Comparison of ENCODE assay signal across 13 cellular contexts in genomic region chr13:48158915-48159314, GRCh38.
DNase-seq lines count a peak whose midpoint lies in the region; ATAC-seq and TF ChIP-seq lines count a peak whose summit lies in the region.
"Had no signal": no experiment of that assay in that cellular context is flagged by ENCODE, and none has a peak within 500 bp of the region (broad histone marks: within the 10 kb centered on the region; RNA-seq: fewer than 3 reads in every experiment).

No MANE protein-coding gene starts in this region.

- no peaks in the 10 kb centered on the region for H4K20me1 ChIP-seq in GM23248 (ENCODE audit: insufficient read depth)

- peaks cover 37% of the 10 kb centered on the region for H3K4me1 ChIP-seq in GM23248 (ENCODE audit: insufficient read depth)
- H3K4me1 ChIP-seq in duodenal mucosa (ENCODE audit: control insufficient read depth in 1 of 2, insufficient read depth in 2 of 2, low read length in 2 of 2) = peaks cover 10 to 14% of the 10 kb centered on the region in 2 donors
- H3K4me1 ChIP-seq: Caco-2 had no signal

- ATAC-seq in HG03460 (IDR thresholded peaks at IDR 0.05; ENCODE audit: unreplicated experiment) = no peak
- ATAC-seq: heart left ventricle had no signal

- H2AFZ ChIP-seq in GM23248 = peak overlapping the region; percentile 83

- DNase-seq in GM23248 (no peak), NOMO-1 treated with DMSO at 0.1 percent for 48 hours (lab: John Stamatoyannopoulos, UW; ENCODE audit: unreplicated experiment) (peak; percentile 65), renal cortical epithelial cell (ENCODE audit: low read depth) (peak; percentile 69), NCI-H2227 (lab: John Stamatoyannopoulos, UW; ENCODE audit: unreplicated experiment) (no peak), brain microvascular endothelial cell (no peak), NCI-H2081 treated with DMSO at 0.1 percent for 48 hours (lab: John Stamatoyannopoulos, UW) (no peak)
- DNase-seq: Caco-2; effector CD4-positive, alpha-beta T cell; heart left ventricle; stimulated activated CD4-positive, alpha-beta T cell treated with anti-CD3 and anti-CD28 coated beads, Interleukin-2, amount 100 ng/mL, for 24 hours; stimulated activated naive CD4-positive, alpha-beta T cell treated with Interleukin-2 at 50 U/mL for 16 hours had no signal

- in situ Hi-C loops in GM23248 (cut with MboI) = no loop called here
- in situ Hi-C loops in brain microvascular endothelial cell (cut with HindIII; ENCODE audit: low pct_ligation_motif_present, low sequenced_read_pairs) = no loop called here

- no peaks in the 10 kb centered on the region for H3K27me3 ChIP-seq in GM23248 (replicated peaks; ENCODE audit: insufficient read depth)
- no peaks in the 10 kb centered on the region for H3K27me3 ChIP-seq in duodenal mucosa (ENCODE audit: control insufficient read depth in 1 of 2, insufficient read depth in 2 of 2, low read length in 2 of 2)
- no peaks in the 10 kb centered on the region for H3K27me3 ChIP-seq in brain microvascular endothelial cell (replicated peaks)
- H3K27me3 ChIP-seq: heart left ventricle had no signal

- H3F3A ChIP-seq in GM23248 (ENCODE audit: insufficient read depth) = peaks cover 19% of the 10 kb centered on the region

- no peaks in the 10 kb centered on the region for H3K79me2 ChIP-seq in GM23248 (ENCODE audit: insufficient read depth)

- no peak for TF ChIP-seq CTCF in brain microvascular endothelial cell (IDR thresholded peaks at IDR 0.05; ENCODE audit: low read depth, low read length, missing control alignments)

- 100% methylated on average over 3 of the region's 3 CpGs for WGBS in GM23248 (ENCODE audit: low coverage in 1 of 2, low lambda C conversion rate in 2 of 2, missing lambda C conversion rate in 2 of 2), 2 experiments

- no peak overlapping the region for H3K4me3 ChIP-seq in GM23248
- no peak overlapping the region for H3K4me3 ChIP-seq in duodenal mucosa (ENCODE audit: low read depth in 1 of 2, low read length in 2 of 2)
- H3K4me3 ChIP-seq in brain microvascular endothelial cell (ENCODE audit: low read depth, low read length) = no peak overlapping the region
- H3K4me3 ChIP-seq: heart left ventricle had no signal

- H3K4me2 ChIP-seq in GM23248 (ENCODE audit: unreplicated experiment) = no peak overlapping the region

- H3K9me3 ChIP-seq in GM23248 (ENCODE audit: low read depth) (no peaks in the 10 kb centered on the region), duodenal mucosa (ENCODE audit: control insufficient read depth in 1 of 2, low read length in 2 of 2) (no peaks in the 10 kb centered on the region)
- H3K9me3 ChIP-seq: Caco-2, heart left ventricle had no signal

- no peaks in the 10 kb centered on the region for H3K9me2 ChIP-seq in GM23248 (ENCODE audit: insufficient read depth)

- H3K9ac ChIP-seq in GM23248 (0 out of 2 replicates have a peak overlapping the region, but pooled peaks have one; percentile 58), duodenal mucosa (ENCODE audit: low read depth in 1 of 2, low read length in 2 of 2) (no peak overlapping the region)

- H3K36me3 ChIP-seq in GM23248 (ENCODE audit: low read depth) = no peaks in the 10 kb centered on the region
- no peaks in the 10 kb centered on the region for H3K36me3 ChIP-seq in duodenal mucosa (ENCODE audit: control insufficient read depth in 1 of 2, insufficient read depth in 2 of 2, low read length in 2 of 2)
- H3K36me3 ChIP-seq in brain microvascular endothelial cell (replicated peaks) = no peaks in the 10 kb centered on the region
- H3K36me3 ChIP-seq: heart left ventricle had no signal

- H3K27ac ChIP-seq in GM23248 = peak overlapping the region; percentile 71
- peak overlapping the region; percentile 37 for H3K27ac ChIP-seq in duodenal mucosa (ENCODE audit: low read depth, low read length)
- no peak overlapping the region for H3K27ac ChIP-seq in brain microvascular endothelial cell

Comparison
In these comparisons a context has a peak if more than half of its experiments do, and no peak if none do; other contexts are left out.
1. DNase-seq: peak in NOMO-1 treated with DMSO at 0.1 percent for 48 hours (single experiment) and renal cortical epithelial cell (single experiment); none in GM23248 (single experiment), NCI-H2227 (single experiment), brain microvascular endothelial cell (single experiment) and NCI-H2081 treated with DMSO at 0.1 percent for 48 hours (single experiment).